ENCODE assay signal across 1 cellular context in the genomic region with DNA sequence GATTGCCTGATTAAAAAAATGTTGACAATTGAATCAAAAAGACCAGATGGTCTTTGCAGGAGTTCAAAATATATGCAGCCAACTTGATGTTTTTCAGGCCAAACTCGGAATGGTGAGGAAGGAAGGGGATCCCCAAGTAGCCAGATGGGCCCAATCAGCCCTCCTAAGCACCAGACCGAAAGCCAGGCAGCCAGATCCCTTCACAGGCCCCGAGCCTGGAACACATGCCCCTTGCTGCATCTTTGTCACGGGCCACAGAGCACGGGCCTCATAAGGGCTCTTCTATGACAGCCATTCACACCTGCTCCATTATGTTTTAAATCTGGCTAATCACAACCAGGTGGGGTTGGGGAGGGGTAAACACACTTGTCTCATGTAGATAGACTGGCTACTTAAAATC.
TF ChIP-seq lines count a peak whose summit lies in the region.

No MANE protein-coding gene starts in this region.

TF ChIP-seq in GM23338, 12 proteins besides CTCF, POLR2A, EP300 and RAD21 (continued from another document):
- TF ChIP-seq, protein P1, sequence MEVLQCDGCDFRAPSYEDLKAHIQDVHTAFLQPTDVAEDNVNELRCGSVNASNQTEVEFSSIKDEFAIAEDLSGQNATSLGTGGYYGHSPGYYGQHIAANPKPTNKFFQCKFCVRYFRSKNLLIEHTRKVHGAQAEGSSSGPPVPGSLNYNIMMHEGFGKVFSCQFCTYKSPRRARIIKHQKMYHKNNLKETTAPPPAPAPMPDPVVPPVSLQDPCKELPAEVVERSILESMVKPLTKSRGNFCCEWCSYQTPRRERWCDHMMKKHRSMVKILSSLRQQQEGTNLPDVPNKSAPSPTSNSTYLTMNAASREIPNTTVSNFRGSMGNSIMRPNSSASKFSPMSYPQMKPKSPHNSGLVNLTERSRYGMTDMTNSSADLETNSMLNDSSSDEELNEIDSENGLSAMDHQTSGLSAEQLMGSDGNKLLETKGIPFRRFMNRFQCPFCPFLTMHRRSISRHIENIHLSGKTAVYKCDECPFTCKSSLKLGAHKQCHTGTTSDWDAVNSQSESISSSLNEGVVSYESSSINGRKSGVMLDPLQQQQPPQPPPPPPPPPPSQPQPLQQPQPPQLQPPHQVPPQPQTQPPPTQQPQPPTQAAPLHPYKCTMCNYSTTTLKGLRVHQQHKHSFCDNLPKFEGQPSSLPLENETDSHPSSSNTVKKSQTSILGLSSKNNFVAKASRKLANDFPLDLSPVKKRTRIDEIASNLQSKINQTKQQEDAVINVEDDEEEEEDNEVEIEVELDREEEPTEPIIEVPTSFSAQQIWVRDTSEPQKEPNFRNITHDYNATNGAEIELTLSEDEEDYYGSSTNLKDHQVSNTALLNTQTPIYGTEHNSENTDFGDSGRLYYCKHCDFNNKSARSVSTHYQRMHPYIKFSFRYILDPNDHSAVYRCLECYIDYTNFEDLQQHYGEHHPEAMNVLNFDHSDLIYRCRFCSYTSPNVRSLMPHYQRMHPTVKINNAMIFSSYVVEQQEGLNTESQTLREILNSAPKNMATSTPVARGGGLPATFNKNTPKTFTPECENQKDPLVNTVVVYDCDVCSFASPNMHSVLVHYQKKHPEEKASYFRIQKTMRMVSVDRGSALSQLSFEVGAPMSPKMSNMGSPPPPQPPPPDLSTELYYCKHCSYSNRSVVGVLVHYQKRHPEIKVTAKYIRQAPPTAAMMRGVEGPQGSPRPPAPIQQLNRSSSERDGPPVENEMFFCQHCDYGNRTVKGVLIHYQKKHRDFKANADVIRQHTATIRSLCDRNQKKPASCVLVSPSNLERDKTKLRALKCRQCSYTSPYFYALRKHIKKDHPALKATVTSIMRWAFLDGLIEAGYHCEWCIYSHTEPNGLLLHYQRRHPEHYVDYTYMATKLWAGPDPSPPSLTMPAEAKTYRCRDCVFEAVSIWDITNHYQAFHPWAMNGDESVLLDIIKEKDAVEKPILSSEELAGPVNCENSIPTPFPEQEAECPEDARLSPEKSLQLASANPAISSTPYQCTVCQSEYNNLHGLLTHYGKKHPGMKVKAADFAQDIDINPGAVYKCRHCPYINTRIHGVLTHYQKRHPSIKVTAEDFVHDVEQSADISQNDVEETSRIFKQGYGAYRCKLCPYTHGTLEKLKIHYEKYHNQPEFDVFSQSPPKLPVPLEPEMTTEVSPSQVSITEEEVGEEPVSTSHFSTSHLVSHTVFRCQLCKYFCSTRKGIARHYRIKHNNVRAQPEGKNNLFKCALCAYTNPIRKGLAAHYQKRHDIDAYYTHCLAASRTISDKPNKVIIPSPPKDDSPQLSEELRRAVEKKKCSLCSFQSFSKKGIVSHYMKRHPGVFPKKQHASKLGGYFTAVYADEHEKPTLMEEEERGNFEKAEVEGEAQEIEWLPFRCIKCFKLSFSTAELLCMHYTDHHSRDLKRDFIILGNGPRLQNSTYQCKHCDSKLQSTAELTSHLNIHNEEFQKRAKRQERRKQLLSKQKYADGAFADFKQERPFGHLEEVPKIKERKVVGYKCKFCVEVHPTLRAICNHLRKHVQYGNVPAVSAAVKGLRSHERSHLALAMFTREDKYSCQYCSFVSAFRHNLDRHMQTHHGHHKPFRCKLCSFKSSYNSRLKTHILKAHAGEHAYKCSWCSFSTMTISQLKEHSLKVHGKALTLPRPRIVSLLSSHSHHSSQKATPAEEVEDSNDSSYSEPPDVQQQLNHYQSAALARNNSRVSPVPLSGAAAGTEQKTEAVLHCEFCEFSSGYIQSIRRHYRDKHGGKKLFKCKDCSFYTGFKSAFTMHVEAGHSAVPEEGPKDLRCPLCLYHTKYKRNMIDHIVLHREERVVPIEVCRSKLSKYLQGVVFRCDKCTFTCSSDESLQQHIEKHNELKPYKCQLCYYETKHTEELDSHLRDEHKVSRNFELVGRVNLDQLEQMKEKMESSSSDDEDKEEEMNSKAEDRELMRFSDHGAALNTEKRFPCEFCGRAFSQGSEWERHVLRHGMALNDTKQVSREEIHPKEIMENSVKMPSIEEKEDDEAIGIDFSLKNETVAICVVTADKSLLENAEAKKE (CRISPR knock-in tag; IDR thresholded peaks at IDR 0.05) = no peak
- TF ChIP-seq, protein P2, sequence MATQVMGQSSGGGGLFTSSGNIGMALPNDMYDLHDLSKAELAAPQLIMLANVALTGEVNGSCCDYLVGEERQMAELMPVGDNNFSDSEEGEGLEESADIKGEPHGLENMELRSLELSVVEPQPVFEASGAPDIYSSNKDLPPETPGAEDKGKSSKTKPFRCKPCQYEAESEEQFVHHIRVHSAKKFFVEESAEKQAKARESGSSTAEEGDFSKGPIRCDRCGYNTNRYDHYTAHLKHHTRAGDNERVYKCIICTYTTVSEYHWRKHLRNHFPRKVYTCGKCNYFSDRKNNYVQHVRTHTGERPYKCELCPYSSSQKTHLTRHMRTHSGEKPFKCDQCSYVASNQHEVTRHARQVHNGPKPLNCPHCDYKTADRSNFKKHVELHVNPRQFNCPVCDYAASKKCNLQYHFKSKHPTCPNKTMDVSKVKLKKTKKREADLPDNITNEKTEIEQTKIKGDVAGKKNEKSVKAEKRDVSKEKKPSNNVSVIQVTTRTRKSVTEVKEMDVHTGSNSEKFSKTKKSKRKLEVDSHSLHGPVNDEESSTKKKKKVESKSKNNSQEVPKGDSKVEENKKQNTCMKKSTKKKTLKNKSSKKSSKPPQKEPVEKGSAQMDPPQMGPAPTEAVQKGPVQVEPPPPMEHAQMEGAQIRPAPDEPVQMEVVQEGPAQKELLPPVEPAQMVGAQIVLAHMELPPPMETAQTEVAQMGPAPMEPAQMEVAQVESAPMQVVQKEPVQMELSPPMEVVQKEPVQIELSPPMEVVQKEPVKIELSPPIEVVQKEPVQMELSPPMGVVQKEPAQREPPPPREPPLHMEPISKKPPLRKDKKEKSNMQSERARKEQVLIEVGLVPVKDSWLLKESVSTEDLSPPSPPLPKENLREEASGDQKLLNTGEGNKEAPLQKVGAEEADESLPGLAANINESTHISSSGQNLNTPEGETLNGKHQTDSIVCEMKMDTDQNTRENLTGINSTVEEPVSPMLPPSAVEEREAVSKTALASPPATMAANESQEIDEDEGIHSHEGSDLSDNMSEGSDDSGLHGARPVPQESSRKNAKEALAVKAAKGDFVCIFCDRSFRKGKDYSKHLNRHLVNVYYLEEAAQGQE (IDR thresholded peaks at IDR 0.05; ENCODE audit: unreplicated experiment) = no peak
- no peak for TF ChIP-seq POLR2AphosphoS5 (IDR thresholded peaks at IDR 0.05; ENCODE audit: low read depth)
- no peak for TF ChIP-seq CREB1 (CRISPR knock-in tag; IDR thresholded peaks at IDR 0.05; ENCODE audit: low read depth)
- no peak for TF ChIP-seq NANOG (IDR thresholded peaks at IDR 0.05; ENCODE audit: borderline replicate concordance)
- TF ChIP-seq EZH2 (IDR thresholded peaks at IDR 0.05; ENCODE audit: low read depth, unreplicated experiment) = no peak
- TF ChIP-seq, protein P3, sequence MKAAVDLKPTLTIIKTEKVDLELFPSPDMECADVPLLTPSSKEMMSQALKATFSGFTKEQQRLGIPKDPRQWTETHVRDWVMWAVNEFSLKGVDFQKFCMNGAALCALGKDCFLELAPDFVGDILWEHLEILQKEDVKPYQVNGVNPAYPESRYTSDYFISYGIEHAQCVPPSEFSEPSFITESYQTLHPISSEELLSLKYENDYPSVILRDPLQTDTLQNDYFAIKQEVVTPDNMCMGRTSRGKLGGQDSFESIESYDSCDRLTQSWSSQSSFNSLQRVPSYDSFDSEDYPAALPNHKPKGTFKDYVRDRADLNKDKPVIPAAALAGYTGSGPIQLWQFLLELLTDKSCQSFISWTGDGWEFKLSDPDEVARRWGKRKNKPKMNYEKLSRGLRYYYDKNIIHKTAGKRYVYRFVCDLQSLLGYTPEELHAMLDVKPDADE (IDR thresholded peaks at IDR 0.05) = no peak
- no peak for TF ChIP-seq ZNF114 (CRISPR knock-in tag; IDR thresholded peaks at IDR 0.05)
- TF ChIP-seq ZNF331 (CRISPR knock-in tag; IDR thresholded peaks at IDR 0.05; ENCODE audit: low read depth) = no peak
- TF ChIP-seq JUNB (IDR thresholded peaks at IDR 0.05; ENCODE audit: unreplicated experiment) = no peak
- TF ChIP-seq EZH2phosphoT487 (IDR thresholded peaks at IDR 0.05; ENCODE audit: unreplicated experiment) = no peak
